Comparison of ENCODE assay signal across 1 cellular context in the genomic region with DNA sequence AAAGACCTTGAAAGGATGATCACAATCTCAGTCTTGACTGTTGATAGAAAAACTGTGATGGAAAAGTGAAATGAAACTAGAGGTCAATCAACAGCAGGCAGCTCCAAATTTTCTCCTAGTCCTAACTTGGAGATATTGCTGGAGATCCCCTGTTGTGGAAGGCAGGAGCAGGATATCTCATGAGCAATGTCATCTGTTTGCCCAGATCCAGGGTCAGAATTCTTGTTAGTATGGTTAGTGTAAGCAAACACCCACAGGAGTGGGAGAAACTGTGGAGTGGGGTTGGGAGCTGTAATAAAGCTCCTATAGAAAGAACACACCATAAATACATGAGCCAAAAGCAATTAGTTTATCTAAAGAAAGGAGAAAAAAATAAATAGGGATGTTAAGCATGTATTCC.
TF ChIP-seq lines count a peak whose summit lies in the region.

No MANE protein-coding gene starts in this region.

TF ChIP-seq in H1, 55 proteins besides CTCF, POLR2A, EP300 and RAD21 (continued from another document):
- no peak for TF ChIP-seq JUND (IDR thresholded peaks at IDR 0.05; ENCODE audit: low read length)
